1 cellular context compared by ENCODE assay signal in the genomic region with DNA sequence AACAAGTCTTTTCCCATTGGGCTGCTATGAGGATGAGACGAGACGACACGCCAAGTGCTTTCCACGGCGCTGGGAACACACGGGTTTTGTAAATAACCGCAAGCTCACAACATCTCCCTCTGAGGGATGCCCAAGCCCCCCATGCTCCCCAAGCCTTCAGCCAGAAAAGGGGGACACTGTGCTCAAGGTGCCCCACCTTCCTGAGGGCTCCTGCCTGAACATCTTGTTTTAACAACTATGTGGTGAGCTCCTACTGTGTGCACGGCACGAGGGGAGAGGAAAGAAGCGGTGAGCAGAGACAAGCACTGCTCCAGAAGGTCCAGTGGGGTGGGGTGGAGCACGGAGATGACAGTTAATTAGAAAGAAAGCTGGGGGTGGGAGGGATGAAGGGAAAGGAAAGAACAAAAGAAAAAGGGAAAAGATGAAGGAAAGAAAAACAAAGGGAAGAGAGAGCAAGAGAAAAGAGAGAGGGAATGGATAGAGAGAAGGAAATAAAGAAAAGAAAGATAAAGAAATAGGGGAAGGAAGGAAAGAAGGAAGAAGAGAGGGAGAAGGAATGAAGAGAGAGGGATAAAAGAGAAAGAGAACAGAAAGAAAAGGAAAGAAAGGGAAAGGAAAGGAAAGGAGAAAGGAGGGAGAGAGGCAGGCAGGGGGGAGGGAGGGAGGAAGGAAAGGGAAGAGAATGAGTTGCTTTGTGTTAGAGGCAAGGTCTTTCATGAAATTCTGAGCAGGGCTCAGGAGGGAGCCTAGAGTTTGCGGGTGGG.
TF ChIP-seq lines count a peak whose summit lies in the region.

No MANE protein-coding gene starts in this region.

TF ChIP-seq in K562, 482 proteins besides CTCF, POLR2A, EP300 and RAD21:
- TF ChIP-seq MBD2 (IDR thresholded peaks at IDR 0.05; ENCODE audit: borderline replicate concordance, low read depth), result no peak
- TF ChIP-seq, protein P1, sequence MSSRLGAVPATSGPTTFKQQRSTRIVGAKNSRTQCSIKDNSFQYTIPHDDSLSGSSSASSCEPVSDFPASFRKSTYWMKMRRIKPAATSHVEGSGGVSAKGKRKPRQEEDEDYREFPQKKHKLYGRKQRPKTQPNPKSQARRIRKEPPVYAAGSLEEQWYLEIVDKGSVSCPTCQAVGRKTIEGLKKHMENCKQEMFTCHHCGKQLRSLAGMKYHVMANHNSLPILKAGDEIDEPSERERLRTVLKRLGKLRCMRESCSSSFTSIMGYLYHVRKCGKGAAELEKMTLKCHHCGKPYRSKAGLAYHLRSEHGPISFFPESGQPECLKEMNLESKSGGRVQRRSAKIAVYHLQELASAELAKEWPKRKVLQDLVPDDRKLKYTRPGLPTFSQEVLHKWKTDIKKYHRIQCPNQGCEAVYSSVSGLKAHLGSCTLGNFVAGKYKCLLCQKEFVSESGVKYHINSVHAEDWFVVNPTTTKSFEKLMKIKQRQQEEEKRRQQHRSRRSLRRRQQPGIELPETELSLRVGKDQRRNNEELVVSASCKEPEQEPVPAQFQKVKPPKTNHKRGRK (tag; IDR thresholded peaks at IDR 0.05), result peak; percentile 38; the same call in 1 of the 2 replicates
